10 cellular contexts compared by ENCODE assay signal in the genomic region with DNA sequence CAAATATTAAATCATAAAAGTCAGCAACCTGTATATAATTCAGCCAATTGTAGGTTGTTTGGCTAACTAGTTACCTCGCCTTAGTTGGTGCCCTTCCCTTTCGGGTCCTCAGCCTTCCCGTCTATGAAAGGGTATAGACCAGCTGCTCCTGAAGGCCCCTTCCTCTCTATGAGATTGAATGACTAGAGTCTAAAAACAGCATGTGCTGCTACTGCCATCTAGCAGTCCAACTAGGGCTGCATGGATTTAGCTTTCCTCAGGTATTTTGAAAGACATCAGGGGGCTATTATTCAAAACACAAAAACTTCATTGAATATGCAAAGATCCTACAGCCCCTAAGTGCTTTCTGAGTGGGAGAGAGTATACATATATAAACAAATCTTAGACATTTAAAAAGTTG. TPM values are rescaled to one million over a fixed set of nuclear protein-coding genes. Genes with fewer than 3 reads are reported as not detected.
DNase-seq lines count a peak whose midpoint lies in the region; ATAC-seq, FAIRE-seq and TF ChIP-seq lines count a peak whose summit lies in the region.
"Had no signal": no experiment of that assay in that cellular context is flagged by ENCODE, and none has a peak within 500 bp of the region (broad histone marks: within the 10 kb centered on the region; RNA-seq: fewer than 3 reads in every experiment).

No MANE protein-coding gene starts in this region.

- H3K4me2 ChIP-seq in astrocyte (ENCODE audit: low read length): no peak overlapping the region

- H3K9me3 ChIP-seq in astrocyte (ENCODE audit: insufficient read depth, low read depth, low read length): no peaks in the 10 kb centered on the region

- DNase-seq in GM12891 (ENCODE audit: insufficient read length, low spot score) (no peak), NCI-H1930 (lab: John Stamatoyannopoulos, UW) (peak; percentile 35 to 59), astrocyte (ENCODE audit: low read depth) (no peak), myocyte (ENCODE audit: low read depth) (peak; percentile 17), NCI-H187 treated with DMSO at 0.1 percent for 48 hours (lab: John Stamatoyannopoulos, UW) (no peak), NOMO-1 (lab: John Stamatoyannopoulos, UW; ENCODE audit: unreplicated experiment in 2 of 2) (no peak)

- no peaks in the 10 kb centered on the region for H4K20me1 ChIP-seq in astrocyte (ENCODE audit: insufficient read depth, low read length)

- no peak overlapping the region for H3K4me3 ChIP-seq in astrocyte (ENCODE audit: insufficient read depth, low read depth, low read length)

- no peak for ATAC-seq in stimulated activated memory B cell treated with anti-CD40 and anti-IgM and Interleukin-4, amounts not matched to agents 10 μg/mL and 1 μg/mL and 100 μg/mL, for 72 hours
- ATAC-seq in HG03097 (IDR thresholded peaks at IDR 0.05; ENCODE audit: low FRiP score, unreplicated experiment): no peak

- H3K27ac ChIP-seq in astrocyte (ENCODE audit: low read depth, low read length): no peak overlapping the region

- H3K79me2 ChIP-seq in astrocyte (ENCODE audit: insufficient read depth, low read length): no peaks in the 10 kb centered on the region

- H3K4me3 Mint-ChIP-seq in astrocyte (ENCODE audit: unreplicated experiment): no peak overlapping the region
- H3K4me3 Mint-ChIP-seq in stimulated activated memory B cell treated with anti-CD40 and anti-IgM and Interleukin-4, amounts not matched to agents 10 μg/mL and 1 μg/mL and 100 μg/mL, for 72 hours: no peak overlapping the region
- H3K4me3 Mint-ChIP-seq: IgD-negative memory B cell; stimulated activated naive CD8-positive, alpha-beta T cell treated with anti-CD3 and anti-CD28 coated beads, Interleukin-15, Interleukin-2, amounts not matched to agents 100 ng/mL and 50 ng/mL, for 24 hours had no signal

- H3K27me3 ChIP-seq in astrocyte (ENCODE audit: insufficient read depth, low read length): peaks cover 6% of the 10 kb centered on the region

- no peaks in the 10 kb centered on the region for H3K36me3 Mint-ChIP-seq in astrocyte (ENCODE audit: low read depth, unreplicated experiment)
- no peaks in the 10 kb centered on the region for H3K36me3 Mint-ChIP-seq in stimulated activated memory B cell treated with anti-CD40 and anti-IgM and Interleukin-4, amounts not matched to agents 10 μg/mL and 1 μg/mL and 100 μg/mL, for 72 hours
- H3K36me3 Mint-ChIP-seq: IgD-negative memory B cell had no signal

- peak; percentile 54 for TF ChIP-seq CTCF in astrocyte (IDR thresholded peaks at IDR 0.05; ENCODE audit: insufficient read depth, low read depth, low read length)

- H3K27ac Mint-ChIP-seq in astrocyte (ENCODE audit: unreplicated experiment): no peak overlapping the region
- no peak overlapping the region for H3K27ac Mint-ChIP-seq in stimulated activated memory B cell treated with anti-CD40 and anti-IgM and Interleukin-4, amounts not matched to agents 10 μg/mL and 1 μg/mL and 100 μg/mL, for 72 hours
- H3K27ac Mint-ChIP-seq: IgD-negative memory B cell; stimulated activated naive CD8-positive, alpha-beta T cell treated with anti-CD3 and anti-CD28 coated beads, Interleukin-15, Interleukin-2, amounts not matched to agents 100 ng/mL and 50 ng/mL, for 24 hours had no signal

- no peaks in the 10 kb centered on the region for H3K4me1 ChIP-seq in astrocyte (ENCODE audit: insufficient read depth, low read length)

- no peaks in the 10 kb centered on the region for H3K4me1 Mint-ChIP-seq in astrocyte (ENCODE audit: low read depth, unreplicated experiment)
- peaks cover 5% of the 10 kb centered on the region for H3K4me1 Mint-ChIP-seq in stimulated activated memory B cell treated with anti-CD40 and anti-IgM and Interleukin-4, amounts not matched to agents 10 μg/mL and 1 μg/mL and 100 μg/mL, for 72 hours

- TF ChIP-seq POLR2A in GM12891 (IDR thresholded peaks at IDR 0.05; ENCODE audit: low read depth, low read length): no peak

- no peak overlapping the region for H3K9ac ChIP-seq in astrocyte (ENCODE audit: low read length)

- no peak overlapping the region for H2AFZ ChIP-seq in astrocyte (ENCODE audit: low read depth, low read length)

- FAIRE-seq in GM12891 (lab: Jason Lieb, UNC): peak; percentile 78
- no peak for FAIRE-seq in astrocyte (lab: Jason Lieb, UNC)

- H3K27me3 Mint-ChIP-seq in astrocyte (ENCODE audit: low read depth, unreplicated experiment): peaks cover 3% of the 10 kb centered on the region
- peaks cover 81% of the 10 kb centered on the region for H3K27me3 Mint-ChIP-seq in stimulated activated memory B cell treated with anti-CD40 and anti-IgM and Interleukin-4, amounts not matched to agents 10 μg/mL and 1 μg/mL and 100 μg/mL, for 72 hours

- H3K9me3 Mint-ChIP-seq in astrocyte (ENCODE audit: unreplicated experiment): peaks cover 4% of the 10 kb centered on the region
- peaks cover 7% of the 10 kb centered on the region for H3K9me3 Mint-ChIP-seq in stimulated activated memory B cell treated with anti-CD40 and anti-IgM and Interleukin-4, amounts not matched to agents 10 μg/mL and 1 μg/mL and 100 μg/mL, for 72 hours

- no peaks in the 10 kb centered on the region for H3K36me3 ChIP-seq in astrocyte (ENCODE audit: insufficient read depth, low read length)

TF ChIP-seq in GM12891, 5 proteins besides CTCF, POLR2A, EP300 and RAD21:
- TF ChIP-seq POLR2AphosphoS5 (IDR thresholded peaks at IDR 0.05; ENCODE audit: low read depth, low read length) (no peak), TAF1 (IDR thresholded peaks at IDR 0.05; ENCODE audit: low read depth, low read length) (no peak), POU2F2 (IDR thresholded peaks at IDR 0.05; ENCODE audit: low read depth, low read length) (no peak), PAX5 (IDR thresholded peaks at IDR 0.05; ENCODE audit: insufficient read depth, low read length, severe bottlenecking) (no peak), SPI1 (IDR thresholded peaks at IDR 0.05; ENCODE audit: low read depth, low read length) (no peak)
TF ChIP-seq in GM12891: peak in this region for 0.

RNA-seq across cellular contexts. Expression of gene TMEM263, which starts 37.0 kb away (rescaled TPM):
- polyA plus RNA-seq in GM12891 (2012; ENCODE audit: low read depth, missing spikeins): 18.4 TPM
- total RNA-seq in astrocyte (160 and 174 TPM in 2 replicates), myocyte (77.9 and 105 TPM in 2 replicates)
- 49.0 TPM for polyA plus RNA-seq in myocyte (2012)

Comparison
In these comparisons a context has a peak if more than half of its experiments do, and no peak if none do; other contexts are left out.
1. DNase-seq: peak in NCI-H1930 (2 of 2) and myocyte (single experiment); none in GM12891 (single experiment), astrocyte (single experiment), NCI-H187 treated with DMSO at 0.1 percent for 48 hours (single experiment) and NOMO-1 (0 of 2).